ENCODE assay signal across 16 cellular contexts in genomic region chr12:111728795-111729194, GRCh38.
"Had no signal": no experiment of that assay in that cellular context is flagged by ENCODE, and none has a peak within 500 bp of the region (broad histone marks: within the 10 kb centered on the region; RNA-seq: fewer than 3 reads in every experiment).

No MANE protein-coding gene starts in this region.

- H3K27me3 Mint-ChIP-seq: naive thymus-derived CD8-positive, alpha-beta T cell; stimulated activated naive B cell treated with anti-CD40 and anti-IgM and Interleukin-4, amounts not matched to agents 10 μg/mL and 1 μg/mL and 100 μg/mL, for 72 hours; stimulated activated naive CD8-positive, alpha-beta T cell treated with anti-CD3 and anti-CD28 coated beads, Interleukin-15, amount 100 ng/mL, for 72 hours had no signal

- H3K27me3 ChIP-seq: heart left ventricle, spleen, testis, tibial nerve had no signal

- DNase-seq: effector memory CD4-positive, alpha-beta T cell; heart left ventricle; hippocampal formation; kidney glomerular epithelial cell; mucosa of descending colon; naive thymus-derived CD8-positive, alpha-beta T cell; spleen; stimulated activated CD4-positive, alpha-beta T cell treated with anti-CD3 and anti-CD28 coated beads, Interleukin-15, amount 100 ng/mL, for 24 hours; stimulated activated CD4-positive, alpha-beta T cell treated with anti-CD3 and anti-CD28 coated beads, Interleukin-1b, Interleukin-23, amount 100 ng/mL, for 48 hours; stimulated activated CD4-positive, alpha-beta T cell treated with anti-CD3 and anti-CD28 coated beads, Interleukin-4, amount 100 ng/mL, for 24 hours; stimulated activated naive B cell treated with anti-CD40 and anti-IgM and Interleukin-4, amounts not matched to agents 10 μg/mL and 1 μg/mL and 100 μg/mL, for 72 hours; stimulated activated naive CD8-positive, alpha-beta T cell treated with anti-CD3 and anti-CD28 coated beads, Interleukin-15, amount 100 ng/mL, for 72 hours; testis had no signal

- H3K9me3 Mint-ChIP-seq: naive thymus-derived CD8-positive, alpha-beta T cell; stimulated activated naive B cell treated with anti-CD40 and anti-IgM and Interleukin-4, amounts not matched to agents 10 μg/mL and 1 μg/mL and 100 μg/mL, for 72 hours; stimulated activated naive CD8-positive, alpha-beta T cell treated with anti-CD3 and anti-CD28 coated beads, Interleukin-15, amount 100 ng/mL, for 72 hours had no signal

- H3K4me3 Mint-ChIP-seq: naive thymus-derived CD8-positive, alpha-beta T cell; stimulated activated naive B cell treated with anti-CD40 and anti-IgM and Interleukin-4, amounts not matched to agents 10 μg/mL and 1 μg/mL and 100 μg/mL, for 72 hours; stimulated activated naive CD8-positive, alpha-beta T cell treated with anti-CD3 and anti-CD28 coated beads, Interleukin-15, amount 100 ng/mL, for 72 hours had no signal

- H3K9me3 ChIP-seq: heart left ventricle, mucosa of descending colon, spleen, testis, tibial nerve had no signal

- ATAC-seq: esophagus mucosa; heart left ventricle; mucosa of descending colon; naive thymus-derived CD8-positive, alpha-beta T cell; sciatic nerve; stimulated activated naive B cell treated with anti-CD40 and anti-IgM and Interleukin-4, amounts not matched to agents 10 μg/mL and 1 μg/mL and 100 μg/mL, for 72 hours; stimulated activated naive CD8-positive, alpha-beta T cell treated with anti-CD3 and anti-CD28 coated beads, Interleukin-15, amount 100 ng/mL, for 72 hours had no signal

- H3K27ac Mint-ChIP-seq: stimulated activated naive B cell treated with anti-CD40 and anti-IgM and Interleukin-4, amounts not matched to agents 10 μg/mL and 1 μg/mL and 100 μg/mL, for 72 hours had no signal

- H3K4me1 Mint-ChIP-seq: naive thymus-derived CD8-positive, alpha-beta T cell; stimulated activated naive B cell treated with anti-CD40 and anti-IgM and Interleukin-4, amounts not matched to agents 10 μg/mL and 1 μg/mL and 100 μg/mL, for 72 hours; stimulated activated naive CD8-positive, alpha-beta T cell treated with anti-CD3 and anti-CD28 coated beads, Interleukin-15, amount 100 ng/mL, for 72 hours had no signal

- H3K27ac ChIP-seq: heart left ventricle, spleen, testis, tibial nerve had no signal

- H3K4me1 ChIP-seq: heart left ventricle, spleen, testis, tibial nerve had no signal

- H3K4me3 ChIP-seq: heart left ventricle, mucosa of descending colon, spleen, testis, tibial nerve had no signal
